Comparison of ENCODE assay signal across 24 cellular contexts in the genomic region with DNA sequence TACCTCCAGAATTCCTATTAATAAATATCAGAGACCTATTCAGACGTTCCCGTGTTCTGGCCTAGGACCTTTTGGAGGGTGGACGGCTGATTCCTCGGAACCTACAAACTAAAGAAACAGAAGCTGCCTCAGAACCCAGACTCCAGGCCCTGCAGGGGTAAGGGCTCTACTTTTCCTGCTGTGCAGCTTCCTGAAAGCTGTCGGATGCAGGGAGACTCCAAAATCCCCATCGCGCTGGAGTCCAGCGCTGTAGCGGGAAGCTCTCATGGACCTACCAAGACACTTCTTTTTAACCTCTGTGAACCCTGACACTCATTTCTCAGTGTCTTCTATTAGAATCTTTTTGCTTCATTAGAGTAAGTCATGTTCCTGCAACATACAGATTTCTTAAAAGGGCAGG.
"Had no signal": no experiment of that assay in that cellular context is flagged by ENCODE, and none has a peak within 500 bp of the region (broad histone marks: within the 10 kb centered on the region; RNA-seq: fewer than 3 reads in every experiment).

No MANE protein-coding gene starts in this region.

- H3K4me3 Mint-ChIP-seq: natural killer cell; nephron progenitor cell; neural progenitor cell; stimulated activated effector memory CD8-positive, alpha-beta T cell treated with anti-CD3 and anti-CD28 coated beads, Interleukin-12 subunit alpha, Interleukin-12 subunit beta, amount 100 ng/mL, for 72 hours; stimulated activated naive CD8-positive, alpha-beta T cell treated with anti-CD3 and anti-CD28 coated beads, Interleukin-15, Interleukin-2, amounts not matched to agents 100 ng/mL and 50 ng/mL, for 24 hours had no signal

- H3K27me3 ChIP-seq: heart right ventricle, hepatocyte, left lung, neural progenitor cell, ovary, tibial nerve, upper lobe of left lung, vagina had no signal

- H3K4me1 ChIP-seq: neural progenitor cell, tibial nerve, vagina had no signal

- H3K36me3 Mint-ChIP-seq: natural killer cell; neural progenitor cell; stimulated activated effector memory CD8-positive, alpha-beta T cell treated with anti-CD3 and anti-CD28 coated beads, Interleukin-12 subunit alpha, Interleukin-12 subunit beta, amount 100 ng/mL, for 72 hours had no signal

- H3K36me3 ChIP-seq: heart right ventricle, left lung, lower lobe of right lung, neural progenitor cell, neutrophil, ovary, spleen, tibial nerve, upper lobe of left lung, vagina had no signal

- H3K9me3 Mint-ChIP-seq: natural killer cell; nephron progenitor cell; stimulated activated effector memory CD8-positive, alpha-beta T cell treated with anti-CD3 and anti-CD28 coated beads, Interleukin-12 subunit alpha, Interleukin-12 subunit beta, amount 100 ng/mL, for 72 hours; stimulated activated naive CD8-positive, alpha-beta T cell treated with anti-CD3 and anti-CD28 coated beads, Interleukin-15, Interleukin-2, amounts not matched to agents 100 ng/mL and 50 ng/mL, for 24 hours had no signal

- H3K27ac Mint-ChIP-seq: natural killer cell; neural progenitor cell; stimulated activated effector memory CD8-positive, alpha-beta T cell treated with anti-CD3 and anti-CD28 coated beads, Interleukin-12 subunit alpha, Interleukin-12 subunit beta, amount 100 ng/mL, for 72 hours; stimulated activated naive CD8-positive, alpha-beta T cell treated with anti-CD3 and anti-CD28 coated beads, Interleukin-15, Interleukin-2, amounts not matched to agents 100 ng/mL and 50 ng/mL, for 24 hours had no signal

- H3K9me3 ChIP-seq: heart right ventricle, left lung, lower lobe of right lung, neutrophil, ovary, spleen, tibial nerve, upper lobe of left lung, vagina had no signal

- DNase-seq: heart right ventricle; islet precursor cell; left lung; lower lobe of right lung; mammary epithelial cell; mesenchymal stem cell; natural killer cell; nephron progenitor cell; occipital lobe; ovary; right cardiac atrium; small intestine; spleen; stimulated activated CD4-positive, alpha-beta T cell treated with anti-CD3 and anti-CD28 coated beads, Interleukin-4, amount 100 ng/mL, for 24 hours; stimulated activated naive CD4-positive, alpha-beta T cell; upper lobe of left lung had no signal

- H3K4me3 ChIP-seq: heart right ventricle, hepatocyte, left lung, lower lobe of right lung, neural progenitor cell, ovary, spleen, tibial nerve, upper lobe of left lung, vagina had no signal

- H3K27ac ChIP-seq: heart right ventricle, hepatocyte, left lung, lower lobe of right lung, neural progenitor cell, neutrophil, ovary, spleen, tibial nerve, upper lobe of left lung, vagina had no signal

- ATAC-seq: heart right ventricle; left lung; lower lobe of right lung; natural killer cell; right cardiac atrium; sciatic nerve; stimulated activated effector memory CD8-positive, alpha-beta T cell treated with anti-CD3 and anti-CD28 coated beads, Interleukin-12 subunit alpha, Interleukin-12 subunit beta, amount 100 ng/mL, for 72 hours had no signal
